10 cellular contexts compared by ENCODE assay signal in the genomic region with DNA sequence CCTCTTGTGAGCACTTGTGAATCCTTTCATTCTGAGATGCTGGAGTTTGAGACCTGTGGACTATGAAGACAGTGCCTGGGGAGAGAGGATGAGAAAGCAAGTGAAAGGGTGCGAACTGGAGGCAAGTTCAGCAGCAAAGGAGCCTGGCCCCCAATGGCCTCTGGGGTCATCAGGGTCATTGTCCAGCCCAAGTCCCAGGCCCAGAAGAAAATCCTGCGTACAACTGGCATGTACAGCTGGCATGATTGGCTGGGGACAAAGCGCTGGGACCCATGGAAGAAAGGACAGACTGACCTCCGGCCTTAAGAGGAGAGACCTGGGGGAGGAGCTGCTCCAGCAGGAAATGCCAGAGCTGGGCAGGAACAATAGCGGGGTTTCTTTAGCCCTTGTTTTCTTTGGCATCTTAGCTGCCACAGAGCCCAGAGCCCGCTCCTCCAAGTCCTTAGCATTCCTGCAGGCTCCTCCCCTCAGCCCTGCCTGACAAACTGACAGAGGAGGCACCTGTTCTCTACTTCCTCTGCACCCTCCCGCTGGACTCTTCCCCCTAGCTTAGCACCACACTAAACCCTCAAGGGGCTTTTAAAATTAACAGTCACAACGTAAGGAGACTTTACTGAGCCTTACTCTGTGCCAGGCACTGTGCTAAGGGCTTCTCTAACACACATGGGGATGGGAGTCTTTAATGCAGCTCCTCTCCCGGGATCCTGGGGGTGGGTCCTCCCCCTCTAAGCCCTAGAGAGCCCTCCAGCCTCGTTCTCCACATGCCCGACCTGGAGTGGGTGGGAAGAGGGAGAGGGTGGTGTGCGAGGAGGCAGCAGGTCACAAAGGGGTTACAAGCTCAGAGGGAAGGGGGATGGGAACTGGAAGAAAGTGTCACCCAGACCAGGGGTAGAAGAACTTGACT. TPM values are rescaled to one million over a fixed set of nuclear protein-coding genes. Genes with fewer than 3 reads are reported as not detected.
DNase-seq lines count a peak whose midpoint lies in the region; ATAC-seq and TF ChIP-seq lines count a peak whose summit lies in the region.
"Had no signal": no experiment of that assay in that cellular context is flagged by ENCODE, and none has a peak within 500 bp of the region (broad histone marks: within the 10 kb centered on the region; RNA-seq: fewer than 3 reads in every experiment).

No MANE protein-coding gene starts in this region.

- no peaks in the 10 kb centered on the region for H3K36me3 Mint-ChIP-seq in T-helper 1 cell treated with Interleukin-12 subunit alpha and Interleukin-12 subunit beta and Interleukin-4 antibody, amounts not matched to agents 30 μg/mL and 1 μg/mL, for 36 hours (ENCODE audit: low read depth)

- no peak overlapping the region for H3K27ac Mint-ChIP-seq in T-helper 1 cell treated with Interleukin-12 subunit alpha and Interleukin-12 subunit beta and Interleukin-4 antibody, amounts not matched to agents 30 μg/mL and 1 μg/mL, for 36 hours

- ATAC-seq in RWPE2 (ENCODE audit: low read depth) (peak; percentile 81), HG03469 (IDR thresholded peaks at IDR 0.05; ENCODE audit: unreplicated experiment) (no peak)

- peak overlapping the region; percentile 38 for H3K27ac ChIP-seq in RWPE2 (ENCODE audit: poor library complexity, severe bottlenecking)
- no peak overlapping the region for H3K27ac ChIP-seq in iPS-20b (ENCODE audit: low read length)
- no peak overlapping the region for H3K27ac ChIP-seq in testis
- no peak overlapping the region for H3K27ac ChIP-seq in ascending aorta

- no peaks in the 10 kb centered on the region for H3K36me3 ChIP-seq in RWPE2 (ENCODE audit: low read depth)
- H3K36me3 ChIP-seq in iPS-20b (ENCODE audit: insufficient read depth, low read depth, low read length): no peaks in the 10 kb centered on the region
- no peaks in the 10 kb centered on the region for H3K36me3 ChIP-seq in testis (ENCODE audit: low read depth, missing control alignments)
- H3K36me3 ChIP-seq in ascending aorta: no peaks in the 10 kb centered on the region

- 53 to 67% methylated on average over 11 to 12 of the region's 12 CpGs for WGBS in testis, 2 donors

- TF ChIP-seq CTCF in RWPE2 (IDR thresholded peaks at IDR 0.05; ENCODE audit: poor library complexity, severe bottlenecking) (no peak), testis (IDR thresholded peaks at IDR 0.05) (no peak), ascending aorta (IDR thresholded peaks at IDR 0.05) (no peak)

- no peak overlapping the region; the same call in 1 of the 2 replicates for H3K9ac ChIP-seq in iPS-20b (ENCODE audit: low read depth, low read length)

- peaks cover 24% of the 10 kb centered on the region for H3K4me1 ChIP-seq in RWPE2 (ENCODE audit: insufficient read depth, poor library complexity, severe bottlenecking)
- peaks cover 18% of the 10 kb centered on the region for H3K4me1 ChIP-seq in iPS-20b (ENCODE audit: insufficient read depth, low read length)
- peaks cover 15% of the 10 kb centered on the region for H3K4me1 ChIP-seq in testis
- H3K4me1 ChIP-seq in ascending aorta: peaks cover 0 to 19% of the 10 kb centered on the region in 2 donors

- no peak for DNase-seq in T-helper 1 cell
- DNase-seq in RWPE2 (ENCODE audit: low spot score): peak; percentile 72
- DNase-seq in testis: peak; percentile 37
- DNase-seq in DMS 273 (lab: John Stamatoyannopoulos, UW; ENCODE audit: unreplicated experiment): no peak
- no peak for DNase-seq in ascending aorta (ENCODE audit: low spot score in 2 of 2)

- H3K4me1 Mint-ChIP-seq in T-helper 1 cell treated with Interleukin-12 subunit alpha and Interleukin-12 subunit beta and Interleukin-4 antibody, amounts not matched to agents 30 μg/mL and 1 μg/mL, for 36 hours (ENCODE audit: low read depth): peaks cover 6% of the 10 kb centered on the region

- H3K4me3 Mint-ChIP-seq in T-helper 1 cell treated with Interleukin-12 subunit alpha and Interleukin-12 subunit beta and Interleukin-4 antibody, amounts not matched to agents 30 μg/mL and 1 μg/mL, for 36 hours: peak overlapping the region; percentile 8

- intact Hi-C loops in testis (cut with DNase I; ENCODE audit: low total_unique reads): loop anchor here (10.0 kb wide), 1 partner anchor 95 kb away; no protein-coding TSS in a partner anchor
- intact Hi-C loops in ascending aorta (cut with DNase I): loop anchor here (10.0 kb wide), 1 partner anchor 205 kb away; the partner anchor contains the start of gene CERS5

- no peak for TF ChIP-seq POLR2A in testis (IDR thresholded peaks at IDR 0.05)

- H3K27me3 ChIP-seq in RWPE2 (ENCODE audit: insufficient read depth, poor library complexity, severe bottlenecking) (no peaks in the 10 kb centered on the region), iPS-20b (ENCODE audit: insufficient read depth, low read length) (peaks cover 97% of the 10 kb centered on the region), testis (no peaks in the 10 kb centered on the region), ascending aorta (no peaks in the 10 kb centered on the region)

- H3K4me3 ChIP-seq in RWPE2 (ENCODE audit: severe bottlenecking): no peak overlapping the region
- H3K4me3 ChIP-seq in iPS-20b (ENCODE audit: low read length): peak overlapping the region; percentile 58; the same call in 1 of the 2 replicates
- H3K4me3 ChIP-seq in testis: no peak overlapping the region
- H3K4me3 ChIP-seq in ascending aorta: no peak overlapping the region
- H3K4me3 ChIP-seq: skin epidermis had no signal

- H3K9me3 ChIP-seq in RWPE2 (ENCODE audit: severe bottlenecking): no peaks in the 10 kb centered on the region
- no peaks in the 10 kb centered on the region for H3K9me3 ChIP-seq in iPS-20b (ENCODE audit: insufficient read depth, low read depth, low read length)
- H3K9me3 ChIP-seq in testis: no peaks in the 10 kb centered on the region
- no peaks in the 10 kb centered on the region for H3K9me3 ChIP-seq in ascending aorta

- H3K9me3 Mint-ChIP-seq in T-helper 1 cell treated with Interleukin-12 subunit alpha and Interleukin-12 subunit beta and Interleukin-4 antibody, amounts not matched to agents 30 μg/mL and 1 μg/mL, for 36 hours: no peaks in the 10 kb centered on the region

- peaks cover 78% of the 10 kb centered on the region for H3K27me3 Mint-ChIP-seq in T-helper 1 cell treated with Interleukin-12 subunit alpha and Interleukin-12 subunit beta and Interleukin-4 antibody, amounts not matched to agents 30 μg/mL and 1 μg/mL, for 36 hours (ENCODE audit: low read depth)

RNA-seq across cellular contexts. Expression of gene AQP5, which starts 1.9 kb away (rescaled TPM):
- total RNA-seq in testis: 100 to 1,000 TPM; 128 to 134 TPM
- 414 TPM for polyA plus RNA-seq in testis (ENCODE audit: insufficient read depth, low read depth, low replicate concordance)
- total RNA-seq in ascending aorta: not detected

RNA-seq across cellular contexts. Expression of gene AQP2, which starts 9.3 kb away (rescaled TPM):
- total RNA-seq in testis (1 to 10 TPM in 1 of 2 donors, under 1 TPM in 1; 0.79 to 1.9 TPM), ascending aorta (not detected)
- 1.1 TPM for polyA plus RNA-seq in testis (ENCODE audit: insufficient read depth, low read depth, low replicate concordance)
- total RNA-seq: urinary bladder had no signal

RNA-seq across cellular contexts. Expression of gene AQP6, which starts 12.9 kb away (rescaled TPM):
- total RNA-seq in testis (1 to 10 TPM; 1.7 to 2.2 TPM), ascending aorta (not detected)
- polyA plus RNA-seq in testis (ENCODE audit: insufficient read depth, low read depth, low replicate concordance): 3.1 TPM

RNA-seq across cellular contexts. Expression of gene FAIM2, which starts 56.1 kb away (rescaled TPM):
- total RNA-seq in testis (10 to 100 TPM; 14.6 to 15.3 TPM), ascending aorta (0.75 TPM)
- polyA plus RNA-seq in testis (ENCODE audit: insufficient read depth, low read depth, low replicate concordance): 67.5 TPM

Comparison
In these comparisons a context has a peak if more than half of its experiments do, and no peak if none do; other contexts are left out.
1. DNase-seq: peak in RWPE2 (single experiment) and testis (single experiment); none in T-helper 1 cell (0 of 5), DMS 273 (single experiment) and ascending aorta (0 of 2).
2. RNA of gene AQP5, which starts 1.9 kb away (total RNA-seq): 128 to 134 TPM in testis; not detected in ascending aorta (single experiment); every median in the first group is over 100 times any median in the second.